Comparison of ENCODE assay signal across 8 cellular contexts in genomic region chr2:44087037-44087713, GRCh38.
DNase-seq lines count a peak whose midpoint lies in the region; ATAC-seq and TF ChIP-seq lines count a peak whose summit lies in the region.

No MANE protein-coding gene starts in this region.

- H3K27me3 Mint-ChIP-seq in activated CD4-positive, alpha-beta T cell treated with anti-CD3 and anti-CD28 coated beads, Interleukin-2, amount 10 ng/mL, durations not matched to agents 24 days and 14 days = no peaks in the 10 kb centered on the region

- H3K4me1 Mint-ChIP-seq in activated CD4-positive, alpha-beta T cell treated with anti-CD3 and anti-CD28 coated beads, Interleukin-2, amount 10 ng/mL, durations not matched to agents 24 days and 14 days = peaks cover 20% of the 10 kb centered on the region

- DNase-seq in AG04450 (ENCODE audit: low read depth, low spot score) (peak; percentile 30), NCI-H510A treated with DMSO at 0.1 percent for 48 hours (lab: John Stamatoyannopoulos, UW) (peak; percentile 93), coronary artery (ENCODE audit: low spot score) (peak; percentile 88), left kidney (ENCODE audit: low read depth, low spot score) (peak; percentile 87)
- DNase-seq in activated CD4-positive, alpha-beta T cell treated with anti-CD3 and anti-CD28 coated beads, Interleukin-2, amount 10 ng/mL, durations not matched to agents 24 days and 14 days = peak; percentile 96
- DNase-seq in stimulated activated CD4-positive, alpha-beta T cell treated with anti-CD3 and anti-CD28 coated beads, Interleukin-1b, Interleukin-23, amount 100 ng/mL, for 24 hours (ENCODE audit: low read depth in 4 of 4, low spot score in 1 of 4) = peak; percentile 69 to 82 (median 76)

- POLR2A ChIA-PET in AG04450 (lab: Yijun Ruan, JAX) = no interaction called here

- no peaks in the 10 kb centered on the region for H3K9me3 Mint-ChIP-seq in activated CD4-positive, alpha-beta T cell treated with anti-CD3 and anti-CD28 coated beads, Interleukin-2, amount 10 ng/mL, durations not matched to agents 24 days and 14 days

- H3K4me3 ChIP-seq in AG04450 (ENCODE audit: low read depth, low read length) (peak overlapping the region; percentile 54), coronary artery (peak overlapping the region; percentile 64)

- H3K4me3 Mint-ChIP-seq in activated CD4-positive, alpha-beta T cell treated with anti-CD3 and anti-CD28 coated beads, Interleukin-2, amount 10 ng/mL, durations not matched to agents 24 days and 14 days = peak overlapping the region; percentile 72

- no peaks in the 10 kb centered on the region for H3K9me3 ChIP-seq in AG04450 (ENCODE audit: control insufficient read depth, insufficient read depth, low read length)

- CTCF ChIA-PET in AG04450 (lab: Charles Lee) = interaction anchor here (0.5 to 3.2 kb wide), 51 partner anchors 9 to 894 kb away, joined by 3 to 29 read pairs (median 3); no protein-coding TSS in a partner anchor

- H3K27ac ChIP-seq in AG04450 (ENCODE audit: low read depth, low read length) = no peak overlapping the region
- H3K27ac ChIP-seq in coronary artery = peak overlapping the region; percentile 59

- peak; percentile 55 for ATAC-seq in GM18868 (IDR thresholded peaks at IDR 0.05; ENCODE audit: unreplicated experiment)
- ATAC-seq in HG03354 (IDR thresholded peaks at IDR 0.05; ENCODE audit: poor library complexity, severe bottlenecking, unreplicated experiment) = peak; percentile 70

- H3K27me3 ChIP-seq in AG04450 (ENCODE audit: control insufficient read depth, insufficient read depth, low read length) = no peaks in the 10 kb centered on the region

- H3K27ac Mint-ChIP-seq in activated CD4-positive, alpha-beta T cell treated with anti-CD3 and anti-CD28 coated beads, Interleukin-2, amount 10 ng/mL, durations not matched to agents 24 days and 14 days = peak overlapping the region; percentile 83

- H3K36me3 Mint-ChIP-seq in activated CD4-positive, alpha-beta T cell treated with anti-CD3 and anti-CD28 coated beads, Interleukin-2, amount 10 ng/mL, durations not matched to agents 24 days and 14 days (ENCODE audit: low read depth) = no peaks in the 10 kb centered on the region

- TF ChIP-seq CTCF in AG04450 (IDR thresholded peaks at IDR 0.05; ENCODE audit: low read depth, low read length) = peak; percentile 96
- peak; percentile 94 for TF ChIP-seq CTCF in coronary artery (IDR thresholded peaks at IDR 0.05)

- intact Hi-C loops in activated CD4-positive, alpha-beta T cell treated with anti-CD3 and anti-CD28 coated beads, Interleukin-2, amount 10 ng/mL, durations not matched to agents 24 days and 14 days (cut with micrococcal nuclease) = loop anchor here (1.0 to 5.0 kb wide), 7 partner anchors 43 to 870 kb away; partner anchors contain the start of genes CAMKMT and PREPL

Comparison
In these comparisons a context has a peak if more than half of its experiments do, and no peak if none do; other contexts are left out.
1. DNase-seq: peak in every context shown above with its lines; median percentile 96 in activated CD4-positive, alpha-beta T cell treated with anti-CD3 and anti-CD28 coated beads, Interleukin-2, amount 10 ng/mL, durations not matched to agents 24 days and 14 days; 93 in NCI-H510A treated with DMSO at 0.1 percent for 48 hours; 88 in coronary artery; 87 in left kidney; 76 in stimulated activated CD4-positive, alpha-beta T cell treated with anti-CD3 and anti-CD28 coated beads, Interleukin-1b, Interleukin-23, amount 100 ng/mL, for 24 hours; 30 in AG04450.